Comparison of ENCODE assay signal across 1 cellular context in the genomic region with DNA sequence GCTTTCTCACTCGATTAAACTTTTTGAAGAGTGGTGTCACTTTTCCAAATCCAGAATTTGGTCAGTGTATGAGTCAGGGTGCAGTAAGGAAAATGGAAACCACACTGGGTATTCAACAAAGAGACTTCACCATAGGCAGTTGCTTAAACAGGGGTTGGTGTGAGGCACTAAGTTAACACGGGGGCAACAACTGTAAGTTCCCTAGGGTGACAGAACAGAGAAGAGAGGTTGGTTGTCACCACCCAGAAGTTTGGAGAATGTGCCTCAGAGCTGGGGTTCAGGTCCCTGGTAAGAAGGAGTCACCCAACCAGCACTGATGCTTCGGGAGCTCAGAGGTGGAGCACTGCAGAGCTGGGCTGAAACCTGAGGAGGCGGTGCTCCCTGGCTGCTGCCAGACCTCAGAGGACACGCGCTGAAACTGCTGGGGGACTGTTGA.
TF ChIP-seq lines count a peak whose summit lies in the region.

No MANE protein-coding gene starts in this region.

TF ChIP-seq in SK-N-SH, 30 proteins besides CTCF, POLR2A, EP300 and RAD21 (continued from another document):
- TF ChIP-seq, protein P1, sequence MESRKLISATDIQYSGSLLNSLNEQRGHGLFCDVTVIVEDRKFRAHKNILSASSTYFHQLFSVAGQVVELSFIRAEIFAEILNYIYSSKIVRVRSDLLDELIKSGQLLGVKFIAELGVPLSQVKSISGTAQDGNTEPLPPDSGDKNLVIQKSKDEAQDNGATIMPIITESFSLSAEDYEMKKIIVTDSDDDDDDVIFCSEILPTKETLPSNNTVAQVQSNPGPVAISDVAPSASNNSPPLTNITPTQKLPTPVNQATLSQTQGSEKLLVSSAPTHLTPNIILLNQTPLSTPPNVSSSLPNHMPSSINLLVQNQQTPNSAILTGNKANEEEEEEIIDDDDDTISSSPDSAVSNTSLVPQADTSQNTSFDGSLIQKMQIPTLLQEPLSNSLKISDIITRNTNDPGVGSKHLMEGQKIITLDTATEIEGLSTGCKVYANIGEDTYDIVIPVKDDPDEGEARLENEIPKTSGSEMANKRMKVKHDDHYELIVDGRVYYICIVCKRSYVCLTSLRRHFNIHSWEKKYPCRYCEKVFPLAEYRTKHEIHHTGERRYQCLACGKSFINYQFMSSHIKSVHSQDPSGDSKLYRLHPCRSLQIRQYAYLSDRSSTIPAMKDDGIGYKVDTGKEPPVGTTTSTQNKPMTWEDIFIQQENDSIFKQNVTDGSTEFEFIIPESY (IDR thresholded peaks at IDR 0.05; ENCODE audit: borderline replicate concordance, low read depth), result no peak
- TF ChIP-seq, protein P2, sequence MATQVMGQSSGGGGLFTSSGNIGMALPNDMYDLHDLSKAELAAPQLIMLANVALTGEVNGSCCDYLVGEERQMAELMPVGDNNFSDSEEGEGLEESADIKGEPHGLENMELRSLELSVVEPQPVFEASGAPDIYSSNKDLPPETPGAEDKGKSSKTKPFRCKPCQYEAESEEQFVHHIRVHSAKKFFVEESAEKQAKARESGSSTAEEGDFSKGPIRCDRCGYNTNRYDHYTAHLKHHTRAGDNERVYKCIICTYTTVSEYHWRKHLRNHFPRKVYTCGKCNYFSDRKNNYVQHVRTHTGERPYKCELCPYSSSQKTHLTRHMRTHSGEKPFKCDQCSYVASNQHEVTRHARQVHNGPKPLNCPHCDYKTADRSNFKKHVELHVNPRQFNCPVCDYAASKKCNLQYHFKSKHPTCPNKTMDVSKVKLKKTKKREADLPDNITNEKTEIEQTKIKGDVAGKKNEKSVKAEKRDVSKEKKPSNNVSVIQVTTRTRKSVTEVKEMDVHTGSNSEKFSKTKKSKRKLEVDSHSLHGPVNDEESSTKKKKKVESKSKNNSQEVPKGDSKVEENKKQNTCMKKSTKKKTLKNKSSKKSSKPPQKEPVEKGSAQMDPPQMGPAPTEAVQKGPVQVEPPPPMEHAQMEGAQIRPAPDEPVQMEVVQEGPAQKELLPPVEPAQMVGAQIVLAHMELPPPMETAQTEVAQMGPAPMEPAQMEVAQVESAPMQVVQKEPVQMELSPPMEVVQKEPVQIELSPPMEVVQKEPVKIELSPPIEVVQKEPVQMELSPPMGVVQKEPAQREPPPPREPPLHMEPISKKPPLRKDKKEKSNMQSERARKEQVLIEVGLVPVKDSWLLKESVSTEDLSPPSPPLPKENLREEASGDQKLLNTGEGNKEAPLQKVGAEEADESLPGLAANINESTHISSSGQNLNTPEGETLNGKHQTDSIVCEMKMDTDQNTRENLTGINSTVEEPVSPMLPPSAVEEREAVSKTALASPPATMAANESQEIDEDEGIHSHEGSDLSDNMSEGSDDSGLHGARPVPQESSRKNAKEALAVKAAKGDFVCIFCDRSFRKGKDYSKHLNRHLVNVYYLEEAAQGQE (IDR thresholded peaks at IDR 0.05; ENCODE audit: low read depth, low read length), result no peak
- TF ChIP-seq, protein P3, sequence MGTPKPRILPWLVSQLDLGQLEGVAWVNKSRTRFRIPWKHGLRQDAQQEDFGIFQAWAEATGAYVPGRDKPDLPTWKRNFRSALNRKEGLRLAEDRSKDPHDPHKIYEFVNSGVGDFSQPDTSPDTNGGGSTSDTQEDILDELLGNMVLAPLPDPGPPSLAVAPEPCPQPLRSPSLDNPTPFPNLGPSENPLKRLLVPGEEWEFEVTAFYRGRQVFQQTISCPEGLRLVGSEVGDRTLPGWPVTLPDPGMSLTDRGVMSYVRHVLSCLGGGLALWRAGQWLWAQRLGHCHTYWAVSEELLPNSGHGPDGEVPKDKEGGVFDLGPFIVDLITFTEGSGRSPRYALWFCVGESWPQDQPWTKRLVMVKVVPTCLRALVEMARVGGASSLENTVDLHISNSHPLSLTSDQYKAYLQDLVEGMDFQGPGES (IDR thresholded peaks at IDR 0.05; ENCODE audit: low read depth, low read length), result no peak
- TF ChIP-seq SMC3 (IDR thresholded peaks at IDR 0.05; ENCODE audit: low read depth, low read length) (no peak), RCOR1 (IDR thresholded peaks at IDR 0.05; ENCODE audit: low read length) (no peak), FOSL2 (IDR thresholded peaks at IDR 0.05; ENCODE audit: borderline replicate concordance, low read depth) (peak; percentile 53), TEAD4 (IDR thresholded peaks at IDR 0.05; ENCODE audit: borderline replicate concordance, insufficient read depth) (no peak), FOXM1 (IDR thresholded peaks at IDR 0.05; ENCODE audit: low read depth) (no peak), NFIC (IDR thresholded peaks at IDR 0.05; ENCODE audit: borderline replicate concordance) (no peak)
- TF ChIP-seq, protein P4, sequence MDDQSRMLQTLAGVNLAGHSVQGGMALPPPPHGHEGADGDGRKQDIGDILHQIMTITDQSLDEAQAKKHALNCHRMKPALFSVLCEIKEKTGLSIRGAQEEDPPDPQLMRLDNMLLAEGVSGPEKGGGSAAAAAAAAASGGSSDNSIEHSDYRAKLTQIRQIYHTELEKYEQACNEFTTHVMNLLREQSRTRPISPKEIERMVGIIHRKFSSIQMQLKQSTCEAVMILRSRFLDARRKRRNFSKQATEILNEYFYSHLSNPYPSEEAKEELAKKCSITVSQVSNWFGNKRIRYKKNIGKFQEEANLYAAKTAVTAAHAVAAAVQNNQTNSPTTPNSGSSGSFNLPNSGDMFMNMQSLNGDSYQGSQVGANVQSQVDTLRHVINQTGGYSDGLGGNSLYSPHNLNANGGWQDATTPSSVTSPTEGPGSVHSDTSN (IDR thresholded peaks at IDR 0.05), result no peak
